Comparison of ENCODE assay signal across 13 cellular contexts in the genomic region with DNA sequence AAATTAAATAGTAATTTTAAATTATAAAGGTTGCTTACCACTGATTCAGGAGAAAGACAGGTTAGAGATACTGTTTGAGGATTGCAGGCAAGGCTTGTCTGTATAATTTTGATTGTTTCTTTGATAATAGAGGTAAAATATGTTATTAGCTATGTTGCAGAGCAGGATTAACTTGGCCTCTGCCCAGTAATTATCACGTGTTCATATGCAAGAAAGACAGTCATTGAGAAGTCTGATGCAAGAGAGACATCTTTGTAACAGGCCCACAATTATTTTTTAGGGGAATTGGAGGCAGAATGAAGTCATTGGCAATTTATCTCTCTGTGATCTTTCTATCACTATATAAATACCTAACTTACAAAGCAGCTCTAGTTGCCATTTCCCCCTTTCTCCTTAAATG. TPM values are rescaled to one million over a fixed set of nuclear protein-coding genes. Genes with fewer than 3 reads are reported as not detected.
DNase-seq lines count a peak whose midpoint lies in the region; ATAC-seq and TF ChIP-seq lines count a peak whose summit lies in the region.
"Had no signal": no experiment of that assay in that cellular context is flagged by ENCODE, and none has a peak within 500 bp of the region (broad histone marks: within the 10 kb centered on the region; RNA-seq: fewer than 3 reads in every experiment).

No MANE protein-coding gene starts in this region.

- peak overlapping the region; percentile 81 for H3K27ac ChIP-seq in WERI-Rb-1
- H3K27ac ChIP-seq: testis had no signal

- H3K27me3 ChIP-seq in WERI-Rb-1 (ENCODE audit: insufficient read depth, low read depth, severe bottlenecking): no peaks in the 10 kb centered on the region
- H3K27me3 ChIP-seq: testis had no signal

- peak; percentile 75 for DNase-seq in SIG-M5 treated with dmso at 0.1 percent for 504 hours (lab: John Stamatoyannopoulos, UW; ENCODE audit: unreplicated experiment)
- no peak for DNase-seq in SIG-M5 (lab: John Stamatoyannopoulos, UW)
- no peak for DNase-seq in WERI-Rb-1
- peak; percentile 55 to 79 for DNase-seq in foreskin fibroblast
- DNase-seq in H4 (ENCODE audit: low spot score): no peak
- DNase-seq: activated naive CD4-positive, alpha-beta T cell treated with anti-CD3 and anti-CD28 coated beads, Interleukin-2, amount 50 U/mL, for 16 hours; endodermal cell; kidney glomerular epithelial cell; stimulated activated CD4-positive, alpha-beta T cell treated with anti-CD3 and anti-CD28 coated beads, Interleukin-4, amount 100 ng/mL, for 24 hours; testis had no signal

- H3K4me3 ChIP-seq in WERI-Rb-1 (ENCODE audit: low read depth, low read length) (no peak overlapping the region), foreskin fibroblast (ENCODE audit: low read depth in 1 of 2, low read length in 2 of 2) (no peak overlapping the region)
- H3K4me3 ChIP-seq: testis had no signal

- no peaks in the 10 kb centered on the region for H3K9me3 ChIP-seq in WERI-Rb-1 (ENCODE audit: severe bottlenecking)
- H3K9me3 ChIP-seq: testis had no signal

- 0 out of 2 replicates have a peak, but pooled peaks cover 4% of the 10 kb centered on the region for H3K36me3 ChIP-seq in WERI-Rb-1

- no peak for TF ChIP-seq CTCF in WERI-Rb-1 (IDR thresholded peaks at IDR 0.05; ENCODE audit: low read depth, low read length)
- TF ChIP-seq CTCF in foreskin fibroblast (IDR thresholded peaks at IDR 0.05; ENCODE audit: low read depth, low read length): no peak

- ATAC-seq in GM19324 (IDR thresholded peaks at IDR 0.05; ENCODE audit: low FRiP score, unreplicated experiment): no peak
- ATAC-seq in HG03457 (IDR thresholded peaks at IDR 0.05; ENCODE audit: unreplicated experiment): no peak
- no peak for ATAC-seq in HG03280 (IDR thresholded peaks at IDR 0.05; ENCODE audit: unreplicated experiment)

RNA-seq across cellular contexts. Expression of a gene that starts 46.0 kb away (rescaled TPM):
- 31.9 and 35.4 TPM in 2 replicates for total RNA-seq in H4 (2014; rRNA removed; shearing (Covaris generic))

Comparison
In these comparisons a context has a peak if more than half of its experiments do, and no peak if none do; other contexts are left out.
1. DNase-seq: peak in SIG-M5 treated with dmso at 0.1 percent for 504 hours (single experiment) and foreskin fibroblast (2 of 2); none in SIG-M5 (single experiment), WERI-Rb-1 (single experiment) and H4 (single experiment).